ENCODE assay signal across 18 cellular contexts in genomic region chr12:115194857-115195256, GRCh38.
DNase-seq lines count a peak whose midpoint lies in the region; ATAC-seq and TF ChIP-seq lines count a peak whose summit lies in the region.
"Had no signal": no experiment of that assay in that cellular context is flagged by ENCODE, and none has a peak within 500 bp of the region (broad histone marks: within the 10 kb centered on the region; RNA-seq: fewer than 3 reads in every experiment).

No MANE protein-coding gene starts in this region.

- POLR2A ChIA-PET in HEK293 (lab: Yijun Ruan, JAX) = no interaction called here

- peaks cover 28% of the 10 kb centered on the region for H3K4me1 Mint-ChIP-seq in nephron
- H3K4me1 Mint-ChIP-seq: CD4-positive, alpha-beta memory T cell had no signal

- peaks cover 4% of the 10 kb centered on the region for H3K27me3 Mint-ChIP-seq in nephron (ENCODE audit: low read depth)

- H3K36me3 ChIP-seq in HEK293 (ENCODE audit: control insufficient read depth in 2 of 2, insufficient read depth in 1 of 2, low read length in 2 of 2) (no peaks in the 10 kb centered on the region), SJCRH30 (no peaks in the 10 kb centered on the region), gastrocnemius medialis (no peaks in the 10 kb centered on the region)
- H3K36me3 ChIP-seq: BLaER1 treated with 17β-estradiol and CSF1 and Interleukin-3, amounts not matched to agents 10 nM and 100 nM had no signal

- no peak overlapping the region for H3K4me3 Mint-ChIP-seq in nephron
- H3K4me3 Mint-ChIP-seq: CD4-positive, alpha-beta memory T cell had no signal

- no peak overlapping the region for H3K4me3 ChIP-seq in HEK293 (ENCODE audit: low read depth, low read length)
- no peak overlapping the region for H3K4me3 ChIP-seq in SJCRH30
- no peak overlapping the region for H3K4me3 ChIP-seq in gastrocnemius medialis
- H3K4me3 ChIP-seq: BLaER1 treated with 17β-estradiol and CSF1 and Interleukin-3, amounts not matched to agents 10 nM and 100 nM had no signal

- ATAC-seq in HG02884 (IDR thresholded peaks at IDR 0.05; ENCODE audit: unreplicated experiment) (no peak), gastrocnemius medialis (no peak)

- no peak for TF ChIP-seq CTCF in 22Rv1 (IDR thresholded peaks at IDR 0.05)
- no peak for TF ChIP-seq CTCF in HEK293 (tag by site-specific recombination; IDR thresholded peaks at IDR 0.05)
- TF ChIP-seq CTCF in VCaP (conservative IDR thresholded peaks at IDR 0.05) = no peak
- no peak for TF ChIP-seq CTCF in nephron (IDR thresholded peaks at IDR 0.05; ENCODE audit: unreplicated experiment in 3 of 3)
- no peak for TF ChIP-seq CTCF in gastrocnemius medialis (IDR thresholded peaks at IDR 0.05 in 4 of 5, conservative IDR thresholded peaks at IDR 0.05 in 1 of 5)

- intact Hi-C loops in gastrocnemius medialis (cut with DNase I; ENCODE audit: low total_unique reads) = no loop called here

- H3K27ac Mint-ChIP-seq in nephron = peak overlapping the region; percentile 5 to 10 (median 8)
- H3K27ac Mint-ChIP-seq: CD4-positive, alpha-beta memory T cell had no signal

- peaks cover 7% of the 10 kb centered on the region for H3K9me3 Mint-ChIP-seq in nephron

- no peak for DNase-seq in activated CD4-positive, alpha-beta T cell treated with anti-CD3 and anti-CD28 coated beads, Interleukin-2, amount 50 U/mL, for 1 hour
- DNase-seq in SJCRH30 = no peak
- no peak for DNase-seq in gastrocnemius medialis
- DNase-seq: 8988T; AML-193; CD4-positive, alpha-beta memory T cell; DMS79; EL; GDM1; HCEC 1CT; IMR-90; KBM-7 had no signal

- H3K9me3 ChIP-seq in HEK293 (ENCODE audit: control insufficient read depth, insufficient read depth, low read depth, low read length) = no peaks in the 10 kb centered on the region
- H3K9me3 ChIP-seq in SJCRH30 (replicated peaks) = no peaks in the 10 kb centered on the region
- no peaks in the 10 kb centered on the region for H3K9me3 ChIP-seq in gastrocnemius medialis
- H3K9me3 ChIP-seq: BLaER1 treated with 17β-estradiol and CSF1 and Interleukin-3, amounts not matched to agents 10 nM and 100 nM had no signal

- no peaks in the 10 kb centered on the region for H3K36me3 Mint-ChIP-seq in nephron (ENCODE audit: low read depth)
- H3K36me3 Mint-ChIP-seq: CD4-positive, alpha-beta memory T cell had no signal

- CTCF ChIA-PET in HEK293 (lab: Yijun Ruan, JAX) = no interaction called here

- H3K4me1 ChIP-seq in HEK293 (ENCODE audit: control insufficient read depth, insufficient read depth, low read length) (peaks cover 6% of the 10 kb centered on the region), SJCRH30 (no peaks in the 10 kb centered on the region; the same call in 1 of the 2 replicates), gastrocnemius medialis (no peaks in the 10 kb centered on the region)
- H3K4me1 ChIP-seq: BLaER1 treated with 17β-estradiol and CSF1 and Interleukin-3, amounts not matched to agents 10 nM and 100 nM had no signal

- in situ Hi-C loops in gastrocnemius medialis (cut with MboI; ENCODE audit: low sequenced_read_pairs in 4 of 4) = no loop called here

- H3K27ac ChIP-seq in 22Rv1 (peak overlapping the region; percentile 34), HEK293 (ENCODE audit: extremely low read depth, low read depth, low read length) (peak overlapping the region; percentile 32), VCaP (peak overlapping the region; percentile 60), SJCRH30 (no peak overlapping the region), gastrocnemius medialis (no peak overlapping the region)
- H3K27ac ChIP-seq: BLaER1 treated with 17β-estradiol and CSF1 and Interleukin-3, amounts not matched to agents 10 nM and 100 nM had no signal

- no peak for TF ChIP-seq POLR2A in gastrocnemius medialis (IDR thresholded peaks at IDR 0.05)

- H3K27me3 ChIP-seq in SJCRH30 (no peaks in the 10 kb centered on the region), gastrocnemius medialis (no peaks in the 10 kb centered on the region)
- H3K27me3 ChIP-seq: BLaER1 treated with 17β-estradiol and CSF1 and Interleukin-3, amounts not matched to agents 10 nM and 100 nM had no signal

TF ChIP-seq in HEK293, 187 proteins besides CTCF, POLR2A, EP300 and RAD21 (continues in another document):
- TF ChIP-seq GLIS1 (tag by site-specific recombination; IDR thresholded peaks at IDR 0.05) (peak; percentile 79), ZNF843 (tag by site-specific recombination; IDR thresholded peaks at IDR 0.05) (peak; percentile 89), OSR2 (tag by site-specific recombination; IDR thresholded peaks at IDR 0.05) (peak; percentile 57), WT1 (tag by site-specific recombination; IDR thresholded peaks at IDR 0.05) (no peak), ZNF580 (tag by site-specific recombination; IDR thresholded peaks at IDR 0.05) (peak; percentile 69; the same call in 1 of the 2 replicates), IKZF3 (tag by site-specific recombination; IDR thresholded peaks at IDR 0.05) (peak; percentile 63), SP3 (tag by site-specific recombination; IDR thresholded peaks at IDR 0.05) (no peak), ZNF157 (tag by site-specific recombination; IDR thresholded peaks at IDR 0.05) (no peak), ZBTB8A (tag by site-specific recombination; IDR thresholded peaks at IDR 0.05) (0 out of 2 replicates have a peak, but pooled peaks have one; percentile 7), ZNF777 (tag by site-specific recombination; IDR thresholded peaks at IDR 0.05; ENCODE audit: borderline replicate concordance) (no peak), PRDM6 (tag by site-specific recombination; IDR thresholded peaks at IDR 0.05) (peak; percentile 89), ZNF596 (tag by site-specific recombination; IDR thresholded peaks at IDR 0.05) (0 out of 2 replicates have a peak, but pooled peaks have one; percentile 17), MYNN (tag by site-specific recombination; IDR thresholded peaks at IDR 0.05; ENCODE audit: borderline replicate concordance) (peak; percentile 78; the same call in 1 of the 2 replicates), ZXDB (tag by site-specific recombination; IDR thresholded peaks at IDR 0.05) (peak; percentile 41; the same call in 1 of the 2 replicates), SALL2 (tag by site-specific recombination; IDR thresholded peaks at IDR 0.05; ENCODE audit: borderline replicate concordance) (no peak), TCF7L2 (IDR thresholded peaks at IDR 0.05; ENCODE audit: borderline replicate concordance, low read depth, low read length) (peak; percentile 45; the same call in 1 of the 2 replicates), ZIC2 (tag by site-specific recombination; IDR thresholded peaks at IDR 0.05) (no peak), OVOL3 (tag by site-specific recombination; IDR thresholded peaks at IDR 0.05) (0 out of 2 replicates have a peak, but pooled peaks have one; percentile 19), BCL11B (tag by site-specific recombination; IDR thresholded peaks at IDR 0.05; ENCODE audit: low read depth) (peak; percentile 82), ZNF398 (tag by site-specific recombination; IDR thresholded peaks at IDR 0.05) (0 out of 2 replicates have a peak, but pooled peaks have one; percentile 25), ZSCAN30 (tag by site-specific recombination; IDR thresholded peaks at IDR 0.05) (peak; percentile 24; the same call in 1 of the 2 replicates), ZNF514 (tag by site-specific recombination; IDR thresholded peaks at IDR 0.05) (no peak)

Comparison
In these comparisons a context has a peak if more than half of its experiments do, and no peak if none do; other contexts are left out.
1. H3K27ac ChIP-seq: peak in 22Rv1 (single experiment), HEK293 (single experiment) and VCaP (single experiment); none in SJCRH30 (single experiment) and gastrocnemius medialis (0 of 4).